Comparison of ENCODE assay signal across 8 cellular contexts in genomic region chr12:110079477-110080400, GRCh38. TPM values are rescaled to one million over a fixed set of nuclear protein-coding genes. Genes with fewer than 3 reads are reported as not detected.
DNase-seq lines count a peak whose midpoint lies in the region; ATAC-seq and TF ChIP-seq lines count a peak whose summit lies in the region.

No MANE protein-coding gene starts in this region.

- no peaks in the 10 kb centered on the region for H3K9me3 ChIP-seq in SU-DHL-6 (ENCODE audit: insufficient read depth, low read length)
- no peaks in the 10 kb centered on the region for H3K9me3 ChIP-seq in left lung

- H3K4me3 Mint-ChIP-seq in activated naive CD8-positive, alpha-beta T cell = peak overlapping the region; percentile 83
- H3K4me3 Mint-ChIP-seq in glutamatergic neuron (ENCODE audit: unreplicated experiment) = no peak overlapping the region

- peak overlapping the region; percentile 100 for H3K27ac Mint-ChIP-seq in activated naive CD8-positive, alpha-beta T cell
- no peak overlapping the region for H3K27ac Mint-ChIP-seq in glutamatergic neuron (ENCODE audit: unreplicated experiment)

- TF ChIP-seq CTCF in SU-DHL-6 (IDR thresholded peaks at IDR 0.05; ENCODE audit: insufficient read depth, low read length, poor library complexity, severe bottlenecking) (no peak), left lung (IDR thresholded peaks at IDR 0.05) (no peak), glutamatergic neuron (IDR thresholded peaks at IDR 0.05; ENCODE audit: partially characterized antibody, unreplicated experiment) (no peak)

- H2AFZ ChIP-seq in SU-DHL-6 (ENCODE audit: low read depth, low read length, severe bottlenecking) = peak overlapping the region; percentile 94

- H3K4me3 ChIP-seq in SU-DHL-6 (ENCODE audit: insufficient read depth, low read length, poor library complexity, severe bottlenecking) (no peak overlapping the region), left lung (peak overlapping the region in 1 of 2 donors; percentile 6)

- DNase-seq in left lung (peak; percentile 64 to 81), glomerular visceral epithelial cell (ENCODE audit: extremely low spot score) (no peak), glutamatergic neuron (no peak)
- DNase-seq in stimulated activated CD8-positive, alpha-beta memory T cell treated with anti-CD3 and anti-CD28 coated beads, Interleukin-15, amount 100 ng/mL, for 48 hours (ENCODE audit: low read depth in 2 of 2) = peak; percentile 51 to 61

- H3K4me1 Mint-ChIP-seq in activated naive CD8-positive, alpha-beta T cell (ENCODE audit: low read depth) = peaks cover 35% of the 10 kb centered on the region
- no peaks in the 10 kb centered on the region for H3K4me1 Mint-ChIP-seq in glutamatergic neuron (ENCODE audit: low read depth, unreplicated experiment)

- peaks cover 2 to 12% of the 10 kb centered on the region in 2 donors for H3K4me1 ChIP-seq in left lung

- H3F3A ChIP-seq in SU-DHL-6 (ENCODE audit: insufficient read depth) = no peaks in the 10 kb centered on the region

- H3K36me3 Mint-ChIP-seq in activated naive CD8-positive, alpha-beta T cell = peaks cover 3% of the 10 kb centered on the region
- H3K36me3 Mint-ChIP-seq in glutamatergic neuron (ENCODE audit: unreplicated experiment) = no peaks in the 10 kb centered on the region

- intact Hi-C loops in left lung (cut with DNase I) = no loop called here

- H3K27me3 Mint-ChIP-seq in activated naive CD8-positive, alpha-beta T cell = no peaks in the 10 kb centered on the region
- peaks cover 2% of the 10 kb centered on the region for H3K27me3 Mint-ChIP-seq in glutamatergic neuron (ENCODE audit: unreplicated experiment)

- H3K36me3 ChIP-seq in SU-DHL-6 (ENCODE audit: low read length) (no peaks in the 10 kb centered on the region), left lung (no peaks in the 10 kb centered on the region)

- H3K4me2 ChIP-seq in SU-DHL-6 (ENCODE audit: low read depth, low read length, poor library complexity, severe bottlenecking) = peak overlapping the region; percentile 44

- TF ChIP-seq POLR2A in GM18951 (IDR thresholded peaks at IDR 0.05; ENCODE audit: extremely low read depth, insufficient read depth, insufficient read length) = peak; percentile 52

- H3K27me3 ChIP-seq in SU-DHL-6 (ENCODE audit: low read length) = no peaks in the 10 kb centered on the region
- no peaks in the 10 kb centered on the region for H3K27me3 ChIP-seq in left lung

- H3K27ac ChIP-seq in SU-DHL-6 (ENCODE audit: low read depth, low read length) = no peak overlapping the region
- peak overlapping the region; percentile 57 to 76 for H3K27ac ChIP-seq in left lung

- in situ Hi-C loops in GM18951 (cut with MboI; ENCODE audit: low sequenced_read_pairs, unreplicated experiment) = no loop called here

- ATAC-seq in HG03064 (IDR thresholded peaks at IDR 0.05; ENCODE audit: low read depth, unreplicated experiment) (peak; percentile 74), left lung (peak; percentile 82)

- no peaks in the 10 kb centered on the region for H3K79me2 ChIP-seq in SU-DHL-6 (ENCODE audit: insufficient read depth, low read length)

- peaks cover 4% of the 10 kb centered on the region for H3K9me3 Mint-ChIP-seq in activated naive CD8-positive, alpha-beta T cell (ENCODE audit: low read depth)
- H3K9me3 Mint-ChIP-seq in glutamatergic neuron (ENCODE audit: unreplicated experiment) = no peaks in the 10 kb centered on the region

- H4K20me1 ChIP-seq in SU-DHL-6 (ENCODE audit: low read depth, low read length) = no peaks in the 10 kb centered on the region

- H3K9ac ChIP-seq in SU-DHL-6 (ENCODE audit: low read length) = no peak overlapping the region; the same call in 1 of the 2 replicates

- H3K9me2 ChIP-seq in SU-DHL-6 (replicated peaks; ENCODE audit: insufficient read depth, low read length) = no peaks in the 10 kb centered on the region

RNA-seq across cellular contexts. Expression of gene C12orf76, which starts 31.4 kb away (rescaled TPM):
- total RNA-seq in left lung (10 to 100 TPM; 13.9 to 25.1 TPM), glutamatergic neuron (ENCODE audit: unreplicated experiment) (43.3 TPM)

RNA-seq across cellular contexts. Expression of gene IFT81, which starts 44.4 kb away (rescaled TPM):
- 10 to 100 TPM; 11.0 to 13.2 TPM for total RNA-seq in left lung
- 27.6 TPM for total RNA-seq in glutamatergic neuron (ENCODE audit: unreplicated experiment)

Comparison
In these comparisons a context has a peak if more than half of its experiments do, and no peak if none do; other contexts are left out.
1. DNase-seq: peak in left lung (2 of 2) and stimulated activated CD8-positive, alpha-beta memory T cell treated with anti-CD3 and anti-CD28 coated beads, Interleukin-15, amount 100 ng/mL, for 48 hours (2 of 2); none in glomerular visceral epithelial cell (single experiment) and glutamatergic neuron (single experiment).